ENCODE assay signal across 25 cellular contexts in the genomic region with DNA sequence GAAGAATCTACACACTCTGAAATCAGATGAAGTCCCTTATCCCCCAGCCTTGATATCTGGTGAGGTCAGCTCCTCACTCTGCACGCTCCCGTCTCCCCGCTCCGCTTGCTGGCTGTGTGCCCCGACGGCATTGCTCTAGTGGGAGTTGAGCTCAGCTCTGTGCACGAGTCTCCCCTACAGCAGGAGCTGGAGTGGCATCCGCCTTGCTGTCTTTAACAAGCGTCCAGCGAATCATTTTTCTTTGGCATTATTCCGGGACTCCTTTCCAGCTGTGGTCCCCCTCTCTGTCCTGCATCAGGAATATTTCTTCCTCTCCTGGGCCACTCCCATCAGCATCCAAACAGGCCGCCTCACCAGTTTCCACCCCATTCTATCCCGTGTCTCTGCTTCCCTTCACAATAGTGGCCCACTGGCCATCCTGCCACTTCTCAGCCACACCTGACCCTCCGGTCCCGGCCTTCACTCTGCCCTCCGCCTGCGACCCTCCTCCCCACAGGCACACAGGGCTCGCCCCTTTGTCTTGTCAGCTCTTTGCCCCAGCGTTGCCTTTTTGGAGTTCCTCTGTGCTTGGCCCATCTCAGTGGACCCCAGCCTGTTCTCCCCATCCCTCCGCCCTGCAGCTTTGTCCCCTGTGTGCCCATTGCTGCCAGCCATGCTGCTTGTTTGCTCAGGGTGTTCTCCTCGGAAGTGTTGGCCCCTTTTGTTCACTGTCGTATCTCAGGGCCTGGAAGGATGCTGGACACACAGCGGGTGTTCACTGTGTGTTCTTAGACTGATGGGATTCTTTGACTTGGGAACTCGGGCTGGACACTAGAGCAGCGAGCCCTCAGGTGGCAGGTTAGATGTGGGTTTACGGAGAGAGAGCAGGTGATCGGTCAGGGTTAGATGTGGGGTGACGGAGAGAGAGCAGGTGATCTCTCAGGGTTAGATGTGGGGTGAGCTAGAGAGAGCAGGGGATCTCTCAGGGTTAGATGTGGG.
DNase-seq lines count a peak whose midpoint lies in the region; ATAC-seq and TF ChIP-seq lines count a peak whose summit lies in the region.
"Had no signal": no experiment of that assay in that cellular context is flagged by ENCODE, and none has a peak within 500 bp of the region (broad histone marks: within the 10 kb centered on the region; RNA-seq: fewer than 3 reads in every experiment).

No MANE protein-coding gene starts in this region.

- H3K27me3 ChIP-seq in right atrium auricular region (no peaks in the 10 kb centered on the region), neuronal stem cell (ENCODE audit: control insufficient read depth in 3 of 3, insufficient read depth in 3 of 3, low read depth in 1 of 3, low read length in 3 of 3) (peaks cover 0 to 5% (median 0%) of the 10 kb centered on the region in 3 experiments), suprapubic skin (peaks cover 8% of the 10 kb centered on the region)
- H3K27me3 ChIP-seq: SJCRH30, uterus had no signal

- H3K36me3 ChIP-seq in right atrium auricular region (no peaks in the 10 kb centered on the region), neuronal stem cell (replicated peaks in 1 of 2; ENCODE audit: control insufficient read depth in 2 of 2, insufficient read depth in 2 of 2, low read length in 2 of 2) (no peaks in the 10 kb centered on the region), suprapubic skin (no peaks in the 10 kb centered on the region)
- H3K36me3 ChIP-seq: esophagus squamous epithelium, SJCRH30, uterus had no signal

- H2BK12ac ChIP-seq in neuronal stem cell (ENCODE audit: low read length), result no peak overlapping the region

- H3K23ac ChIP-seq in neuronal stem cell (ENCODE audit: low read depth, low read length, poor library complexity), result no peak overlapping the region

- H2AK5ac ChIP-seq in neuronal stem cell (ENCODE audit: low read depth, low read length), result peak overlapping the region; percentile 56

- DNase-seq in right atrium auricular region (ENCODE audit: low spot score), result peak; percentile 56
- DNase-seq in left cardiac atrium, result no peak
- peak; percentile 32 for DNase-seq in ecto neural progenitor cell (ENCODE audit: low spot score)
- no peak for DNase-seq in neuronal stem cell (ENCODE audit: low spot score)
- peak; percentile 47 to 74 for DNase-seq in suprapubic skin (ENCODE audit: low spot score in 2 of 2)
- DNase-seq in KBM-7, result no peak
- DNase-seq: cortex of kidney; esophagus squamous epithelium; hippocampal formation; Karpas-422; MV-4-11; NCI-H1436 treated with DMSO at 0.1 percent for 48 hours; NCI-H345; NCI-H748 treated with DMSO at 0.1 percent for 48 hours; occipital lobe; SJCRH30; stimulated activated CD4-positive, alpha-beta T cell treated with anti-CD3 and anti-CD28 coated beads, Interleukin-2, amount 100 ng/mL, for 48 hours; uterus had no signal

- no peak for TF ChIP-seq EP300 in suprapubic skin (IDR thresholded peaks at IDR 0.05)

- H3K4ac ChIP-seq in neuronal stem cell (ENCODE audit: low read length), result no peak overlapping the region

- in situ Hi-C loops in KBM-7 (cut with MboI; ENCODE audit: low pct_unique_long_range_greater_than_20kb, low sequenced_read_pairs), result no loop called here

- WGBS in neuronal stem cell (ENCODE audit: extremely low coverage in 2 of 2, insufficient read length in 2 of 2, insufficient replicate concordance in 1 of 2), 2 donors, result no CpG with 5 or more reads among the region's 28 CpGs
- WGBS in suprapubic skin, result 77% methylated on average over 28 of the region's 28 CpGs

- no peak overlapping the region for H2BK5ac ChIP-seq in neuronal stem cell (ENCODE audit: low read length)

- TF ChIP-seq CTCF in right atrium auricular region (IDR thresholded peaks at IDR 0.05), result no peak
- no peak for TF ChIP-seq CTCF in suprapubic skin (IDR thresholded peaks at IDR 0.05)

- H2AFZ ChIP-seq in neuronal stem cell (ENCODE audit: low read length), result no peak overlapping the region

- H3K9ac ChIP-seq in neuronal stem cell (ENCODE audit: low read depth, low read length, poor library complexity), result no peak overlapping the region

- H4K91ac ChIP-seq in neuronal stem cell (ENCODE audit: low read depth, low read length, poor library complexity), result no peak overlapping the region

- H3K4me3 ChIP-seq in right atrium auricular region (no peak overlapping the region), neuronal stem cell (ENCODE audit: low read length in 2 of 2) (no peak overlapping the region), suprapubic skin (no peak overlapping the region)
- H3K4me3 ChIP-seq: esophagus squamous epithelium, SJCRH30, uterus had no signal

- TF ChIP-seq POLR2A in suprapubic skin (IDR thresholded peaks at IDR 0.05), result no peak

- H3K18ac ChIP-seq in neuronal stem cell (ENCODE audit: low read length), result no peak overlapping the region

- H4K8ac ChIP-seq in neuronal stem cell (ENCODE audit: low read depth, low read length), result no peak overlapping the region

- no peak for ATAC-seq in left cardiac atrium
- ATAC-seq in HG02763 (IDR thresholded peaks at IDR 0.05; ENCODE audit: unreplicated experiment), result no peak
- ATAC-seq in HG02759 (IDR thresholded peaks at IDR 0.05; ENCODE audit: unreplicated experiment), result no peak
- ATAC-seq: activated naive CD4-positive, alpha-beta T cell treated with anti-CD3 and anti-CD28 coated beads, Interleukin-2, amount 50 U/mL, for 72 hours; HCT116; stimulated activated memory B cell treated with anti-CD40 and anti-IgM and Interleukin-4, amounts not matched to agents 10 μg/mL and 1 μg/mL and 100 μg/mL, for 72 hours; T-cell had no signal

- intact Hi-C loops in left cardiac atrium (cut with DNase I), result no loop called here

- peak overlapping the region; percentile 94 for H3K14ac ChIP-seq in neuronal stem cell (ENCODE audit: low read length)

- H3K9me3 ChIP-seq in right atrium auricular region (no peaks in the 10 kb centered on the region), neuronal stem cell (replicated peaks in 1 of 2; ENCODE audit: control insufficient read depth in 2 of 2, insufficient read depth in 1 of 2, low read depth in 1 of 2, low read length in 2 of 2) (peaks cover 2 to 55% of the 10 kb centered on the region in 2 donors), suprapubic skin (no peaks in the 10 kb centered on the region)
- H3K9me3 ChIP-seq: esophagus squamous epithelium, SJCRH30, uterus had no signal

- H2BK15ac ChIP-seq in neuronal stem cell (ENCODE audit: low read length), result no peak overlapping the region

- peaks cover 2% of the 10 kb centered on the region for H3K79me1 ChIP-seq in neuronal stem cell (ENCODE audit: low read depth, low read length)

- H3K27ac ChIP-seq in right atrium auricular region (no peak overlapping the region), neuronal stem cell (replicated peaks; ENCODE audit: low read length) (no peak overlapping the region), suprapubic skin (no peak overlapping the region)
- H3K27ac ChIP-seq: C4-2B, esophagus squamous epithelium, SJCRH30, uterus had no signal

- no peak overlapping the region for H3K4me2 ChIP-seq in neuronal stem cell (ENCODE audit: insufficient read depth, low read length, poor library complexity, severe bottlenecking)

- no peak overlapping the region for H2BK120ac ChIP-seq in neuronal stem cell (ENCODE audit: low read depth, low read length)

- H3K4me1 ChIP-seq in right atrium auricular region (peaks cover 0 to 3% of the 10 kb centered on the region in 2 donors), neuronal stem cell (ENCODE audit: control insufficient read depth in 2 of 2, insufficient read depth in 1 of 2, low read depth in 1 of 2, low read length in 2 of 2) (no peaks in the 10 kb centered on the region), suprapubic skin (no peaks in the 10 kb centered on the region)
- H3K4me1 ChIP-seq: SJCRH30, uterus had no signal

Comparison
In these comparisons a context has a peak if more than half of its experiments do, and no peak if none do; other contexts are left out.
1. DNase-seq: peak in right atrium auricular region (single experiment), ecto neural progenitor cell (single experiment) and suprapubic skin (2 of 2); none in left cardiac atrium (single experiment), neuronal stem cell (single experiment) and KBM-7 (single experiment).